ENCODE assay signal across 8 cellular contexts in genomic region chr9:15357050-15357653, GRCh38. TPM values are rescaled to one million over a fixed set of nuclear protein-coding genes. Genes with fewer than 3 reads are reported as not detected.
A peak's percentile ranks its signal among the peaks of the same experiment; 100 is the strongest.
DNase-seq lines count a peak whose midpoint lies in the region; ATAC-seq and TF ChIP-seq lines count a peak whose summit lies in the region.

No MANE protein-coding gene starts in this region.

- no peak overlapping the region for H3K4ac ChIP-seq in trophoblast cell (ENCODE audit: low read depth, low read length)

- H3K14ac ChIP-seq in trophoblast cell (ENCODE audit: low read length) = no peak overlapping the region

- no peaks in the 10 kb centered on the region for H3K27me3 ChIP-seq in SU-DHL-6 (ENCODE audit: low read length)
- H3K27me3 ChIP-seq in iPS-18a (ENCODE audit: control insufficient read depth, insufficient read depth, low read length) = no peaks in the 10 kb centered on the region
- H3K27me3 ChIP-seq in sigmoid colon = no peaks in the 10 kb centered on the region
- H3K27me3 ChIP-seq in trophoblast cell (ENCODE audit: insufficient read depth, low read length) = no peaks in the 10 kb centered on the region

- DNase-seq in sigmoid colon (no peak), NCI-H2227 (lab: John Stamatoyannopoulos, UW; ENCODE audit: unreplicated experiment) (no peak), trophoblast cell (no peak)

- H2BK12ac ChIP-seq in trophoblast cell (ENCODE audit: low read length) = no peak overlapping the region

- H3K79me1 ChIP-seq in trophoblast cell (ENCODE audit: low read length) = no peaks in the 10 kb centered on the region

- H3K4me1 ChIP-seq in iPS-18a (ENCODE audit: control insufficient read depth, low read depth, low read length) = peaks cover 14% of the 10 kb centered on the region
- no peaks in the 10 kb centered on the region for H3K4me1 ChIP-seq in sigmoid colon
- peaks cover 0 to 2% of the 10 kb centered on the region in 2 experiments for H3K4me1 ChIP-seq in trophoblast cell (ENCODE audit: control insufficient read depth in 1 of 2, insufficient read depth in 2 of 2, low read length in 2 of 2)

- H3K9ac ChIP-seq in SU-DHL-6 (ENCODE audit: low read length) = no peak overlapping the region
- H3K9ac ChIP-seq in iPS-18a (ENCODE audit: low read length) = peak overlapping the region; percentile 44
- H3K9ac ChIP-seq in trophoblast cell (ENCODE audit: low read length) = no peak overlapping the region

- H3F3A ChIP-seq in SU-DHL-6 (ENCODE audit: insufficient read depth) = no peaks in the 10 kb centered on the region

- ATAC-seq in GM18907 (IDR thresholded peaks at IDR 0.05; ENCODE audit: unreplicated experiment) (peak; percentile 96), HG02981 (IDR thresholded peaks at IDR 0.05; ENCODE audit: unreplicated experiment) (peak; percentile 88), SK-N-SH treated with all-trans-retinoic acid at 6 μM for 48 hours (no peak)

- TF ChIP-seq POLR2A in sigmoid colon (IDR thresholded peaks at IDR 0.05) = no peak

- H4K20me1 ChIP-seq in SU-DHL-6 (ENCODE audit: low read depth, low read length) = no peaks in the 10 kb centered on the region

- intact Hi-C loops in sigmoid colon (cut with DNase I) = no loop called here

- 16 to 36% methylated on average over 4 of the region's 4 CpGs for WGBS in sigmoid colon, 2 donors
- WGBS in trophoblast cell (ENCODE audit: extremely low coverage, insufficient coverage, insufficient read length) = no CpG with 5 or more reads among the region's 4 CpGs

- TF ChIP-seq EP300 in sigmoid colon (IDR thresholded peaks at IDR 0.05) = no peak

- no peak overlapping the region for H4K8ac ChIP-seq in trophoblast cell (ENCODE audit: low read depth, low read length)

- H3K23ac ChIP-seq in trophoblast cell (ENCODE audit: low read length) = no peak overlapping the region

- H3K18ac ChIP-seq in trophoblast cell (ENCODE audit: low read length) = no peak overlapping the region

- no peaks in the 10 kb centered on the region for H3K9me2 ChIP-seq in SU-DHL-6 (replicated peaks; ENCODE audit: insufficient read depth, low read length)

- no peak overlapping the region for H4K12ac ChIP-seq in trophoblast cell (ENCODE audit: low read depth, low read length)

- H3K27ac ChIP-seq in SU-DHL-6 (ENCODE audit: low read depth, low read length) = no peak overlapping the region
- H3K27ac ChIP-seq in iPS-18a (ENCODE audit: low read length) = peak overlapping the region; percentile 48
- no peak overlapping the region for H3K27ac ChIP-seq in sigmoid colon
- no peak overlapping the region for H3K27ac ChIP-seq in trophoblast cell (ENCODE audit: low read depth, low read length)

- H2AFZ ChIP-seq in SU-DHL-6 (ENCODE audit: low read depth, low read length, severe bottlenecking) = no peak overlapping the region
- H2AFZ ChIP-seq in trophoblast cell (ENCODE audit: insufficient read depth, low read length, poor library complexity) = no peak overlapping the region

- H3K79me2 ChIP-seq in SU-DHL-6 (ENCODE audit: insufficient read depth, low read length) = no peaks in the 10 kb centered on the region
- no peaks in the 10 kb centered on the region for H3K79me2 ChIP-seq in trophoblast cell (ENCODE audit: control insufficient read depth, insufficient read depth, low read length, poor library complexity)

- H3K4me3 ChIP-seq in SU-DHL-6 (ENCODE audit: insufficient read depth, low read length, poor library complexity, severe bottlenecking) (no peak overlapping the region), iPS-18a (ENCODE audit: low read length) (no peak overlapping the region), sigmoid colon (no peak overlapping the region), trophoblast cell (ENCODE audit: low read depth, low read length) (no peak overlapping the region)

- no peaks in the 10 kb centered on the region for H3K9me3 ChIP-seq in SU-DHL-6 (ENCODE audit: insufficient read depth, low read length)
- no peaks in the 10 kb centered on the region for H3K9me3 ChIP-seq in iPS-18a (ENCODE audit: control insufficient read depth, low read depth, low read length)
- H3K9me3 ChIP-seq in sigmoid colon = no peaks in the 10 kb centered on the region
- H3K9me3 ChIP-seq in trophoblast cell (ENCODE audit: insufficient read depth, low read depth, low read length) = no peaks in the 10 kb centered on the region

- H4K91ac ChIP-seq in trophoblast cell (ENCODE audit: low read depth, low read length) = no peak overlapping the region

- H3K4me2 ChIP-seq in SU-DHL-6 (ENCODE audit: low read depth, low read length, poor library complexity, severe bottlenecking) (peak overlapping the region; percentile 20), trophoblast cell (ENCODE audit: low read length) (no peak overlapping the region)

- H3K36me3 ChIP-seq in SU-DHL-6 (ENCODE audit: low read length) = no peaks in the 10 kb centered on the region
- H3K36me3 ChIP-seq in iPS-18a (ENCODE audit: control insufficient read depth, low read depth, low read length) = no peaks in the 10 kb centered on the region
- no peaks in the 10 kb centered on the region for H3K36me3 ChIP-seq in sigmoid colon
- H3K36me3 ChIP-seq in trophoblast cell (ENCODE audit: control insufficient read depth in 1 of 2, insufficient read depth in 2 of 2, low read length in 2 of 2) = no peaks in the 10 kb centered on the region

- TF ChIP-seq CTCF in SU-DHL-6 (IDR thresholded peaks at IDR 0.05; ENCODE audit: insufficient read depth, low read length, poor library complexity, severe bottlenecking) = no peak
- TF ChIP-seq CTCF in sigmoid colon (IDR thresholded peaks at IDR 0.05) = no peak

- no peak overlapping the region for H2AK5ac ChIP-seq in trophoblast cell (ENCODE audit: low read length)

- no peak overlapping the region for H2BK120ac ChIP-seq in trophoblast cell (ENCODE audit: insufficient read depth, low read length, poor library complexity)

- H2BK5ac ChIP-seq in trophoblast cell (ENCODE audit: low read depth, low read length, poor library complexity) = no peak overlapping the region

TF ChIP-seq in SK-N-SH treated with all-trans-retinoic acid at 6 μM for 48 hours, 23 proteins besides CTCF, POLR2A, EP300 and RAD21:
- TF ChIP-seq CREB5 (CRISPR knock-in tag; IDR thresholded peaks at IDR 0.05; ENCODE audit: low read depth) = no peak
- TF ChIP-seq, protein P1, sequence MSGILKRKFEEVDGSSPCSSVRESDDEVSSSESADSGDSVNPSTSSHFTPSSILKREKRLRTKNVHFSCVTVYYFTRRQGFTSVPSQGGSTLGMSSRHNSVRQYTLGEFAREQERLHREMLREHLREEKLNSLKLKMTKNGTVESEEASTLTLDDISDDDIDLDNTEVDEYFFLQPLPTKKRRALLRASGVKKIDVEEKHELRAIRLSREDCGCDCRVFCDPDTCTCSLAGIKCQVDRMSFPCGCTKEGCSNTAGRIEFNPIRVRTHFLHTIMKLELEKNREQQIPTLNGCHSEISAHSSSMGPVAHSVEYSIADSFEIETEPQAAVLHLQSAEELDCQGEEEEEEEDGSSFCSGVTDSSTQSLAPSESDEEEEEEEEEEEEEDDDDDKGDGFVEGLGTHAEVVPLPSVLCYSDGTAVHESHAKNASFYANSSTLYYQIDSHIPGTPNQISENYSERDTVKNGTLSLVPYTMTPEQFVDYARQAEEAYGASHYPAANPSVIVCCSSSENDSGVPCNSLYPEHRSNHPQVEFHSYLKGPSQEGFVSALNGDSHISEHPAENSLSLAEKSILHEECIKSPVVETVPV (CRISPR knock-in tag; IDR thresholded peaks at IDR 0.05) = no peak
TF ChIP-seq in SK-N-SH treated with all-trans-retinoic acid at 6 μM for 48 hours: peak in this region for 0.

RNA-seq across cellular contexts. Expression of gene TTC39B, which starts 50.1 kb away (rescaled TPM):
- total RNA-seq in sigmoid colon = 10 to 100 TPM in 3 of 4 donors, 1 to 10 TPM in 1; 9.1 to 15.8 (median 13.8) TPM
- 1 to 10 TPM; 4.2 to 8.9 (median 7.4) TPM for polyA plus RNA-seq in sigmoid colon
- polyA plus RNA-seq in trophoblast cell (2013) = 1.9 and 2.0 TPM in 2 replicates
